In genomic region chr15:29844290-29844903, GRCh38 we compare ENCODE assay signal across 17 cellular contexts. TPM values are rescaled to one million over a fixed set of nuclear protein-coding genes. Genes with fewer than 3 reads are reported as not detected.
A peak's percentile ranks its signal among the peaks of the same experiment; 100 is the strongest.
DNase-seq lines count a peak whose midpoint lies in the region; ATAC-seq, FAIRE-seq and TF ChIP-seq lines count a peak whose summit lies in the region.
"Had no signal": no experiment of that assay in that cellular context is flagged by ENCODE, and none has a peak within 500 bp of the region (broad histone marks: within the 10 kb centered on the region; RNA-seq: fewer than 3 reads in every experiment).

No MANE protein-coding gene starts in this region.

- no peak for TF ChIP-seq POLR2A in breast epithelium (IDR thresholded peaks at IDR 0.05)

- CTCF ChIA-PET in MCF 10A (lab: Yijun Ruan, JAX), result interaction anchor here (0.7 kb wide), 1 partner anchor 23 kb away, joined by 5 read pairs; no protein-coding TSS in a partner anchor

- intact Hi-C loops in MCF 10A (cut with micrococcal nuclease), result no loop called here
- intact Hi-C loops in breast epithelium (cut with DNase I; ENCODE audit: low total_unique reads), result no loop called here

- peaks cover 28% of the 10 kb centered on the region for H3K4me1 Mint-ChIP-seq in MCF 10A (ENCODE audit: insufficient read depth, unreplicated experiment)
- H3K4me1 Mint-ChIP-seq: naive thymus-derived CD4-positive, alpha-beta T cell had no signal

- H3K4me1 ChIP-seq in breast epithelium, result no peaks in the 10 kb centered on the region
- peaks cover 6% of the 10 kb centered on the region for H3K4me1 ChIP-seq in adipocyte (ENCODE audit: control insufficient read depth, insufficient read depth, low read length)
- H3K4me1 ChIP-seq in foreskin keratinocyte, result peaks cover 26% of the 10 kb centered on the region
- H3K4me1 ChIP-seq in BE2C, result no peaks in the 10 kb centered on the region

- no peak overlapping the region for H3K4me3 Mint-ChIP-seq in MCF 10A (ENCODE audit: unreplicated experiment)
- H3K4me3 Mint-ChIP-seq: CD4-positive, alpha-beta T cell; naive thymus-derived CD4-positive, alpha-beta T cell had no signal

- TF ChIP-seq CTCF in MCF 10A (IDR thresholded peaks at IDR 0.05; ENCODE audit: unreplicated experiment) (no peak), breast epithelium (IDR thresholded peaks at IDR 0.05) (no peak), foreskin keratinocyte (conservative IDR thresholded peaks at IDR 0.05) (no peak), BE2C (IDR thresholded peaks at IDR 0.05; ENCODE audit: low read depth, low read length) (no peak), GM13977 (IDR thresholded peaks at IDR 0.05; ENCODE audit: extremely low read depth, insufficient read depth, missing control alignments) (no peak)

- no peaks in the 10 kb centered on the region for H3K27me3 Mint-ChIP-seq in MCF 10A (ENCODE audit: insufficient read depth, unreplicated experiment)

- peaks cover 15% of the 10 kb centered on the region for H3K9me3 Mint-ChIP-seq in MCF 10A (ENCODE audit: unreplicated experiment)

- no peaks in the 10 kb centered on the region for H3K27me3 ChIP-seq in breast epithelium
- no peaks in the 10 kb centered on the region for H3K27me3 ChIP-seq in adipocyte (replicated peaks; ENCODE audit: control insufficient read depth, insufficient read depth, low read length)
- no peaks in the 10 kb centered on the region for H3K27me3 ChIP-seq in foreskin keratinocyte
- no peaks in the 10 kb centered on the region; the same call in 1 of the 2 replicates for H3K27me3 ChIP-seq in BE2C
- H3K27me3 ChIP-seq: brain microvascular endothelial cell had no signal

- ATAC-seq in foreskin keratinocyte, result peak; percentile 93
- ATAC-seq: activated naive CD4-positive, alpha-beta T cell treated with anti-CD3 and anti-CD28 coated beads, Interleukin-2, amount 50 U/mL, for 72 hours; left ventricle myocardium superior; naive thymus-derived CD4-positive, alpha-beta T cell had no signal

- H3K4me3 ChIP-seq in breast epithelium (no peak overlapping the region), adipocyte (ENCODE audit: low read length) (no peak overlapping the region), BE2C (ENCODE audit: low read depth, low read length) (no peak overlapping the region)

- H3K27ac ChIP-seq in breast epithelium (no peak overlapping the region), foreskin keratinocyte (peak overlapping the region; percentile 3)
- H3K27ac ChIP-seq: brain microvascular endothelial cell had no signal

- in situ Hi-C loops in GM13977 (cut with MboI; ENCODE audit: low pct_unique_long_range_greater_than_20kb, low sequenced_read_pairs, unreplicated experiment), result no loop called here

- H3K36me3 Mint-ChIP-seq in MCF 10A (ENCODE audit: insufficient read depth, unreplicated experiment), result no peaks in the 10 kb centered on the region

- H3K9ac ChIP-seq in adipocyte (ENCODE audit: low read length), result no peak overlapping the region

- peak; percentile 13 for DNase-seq in MCF 10A (ENCODE audit: unreplicated experiment)
- DNase-seq in breast epithelium (ENCODE audit: low spot score in 2 of 2), result no peak
- peak; percentile 15 for DNase-seq in adipocyte (ENCODE audit: low read depth)
- peak; percentile 84 to 92 for DNase-seq in foreskin keratinocyte
- DNase-seq in urothelium cell line (ENCODE audit: low spot score), result no peak
- DNase-seq in BE2C, result no peak
- DNase-seq in GM13977 (ENCODE audit: low spot score), result no peak
- DNase-seq in middle frontal gyrus (ENCODE audit: extremely low spot score, low spot score), result no peak
- DNase-seq: activated CD4-positive, alpha-beta T cell treated with anti-CD3 and anti-CD28 coated beads, Interleukin-2, amount 50 U/mL, for 1 hour; CD4-positive, alpha-beta T cell; left ventricle myocardium superior; naive thymus-derived CD4-positive, alpha-beta T cell; NCI-H1694 treated with DMSO at 0.1 percent for 48 hours; NCI-H510A; stimulated activated naive CD4-positive, alpha-beta T cell treated with Interleukin-2 at 50 U/mL for 16 hours had no signal

- no peaks in the 10 kb centered on the region for H3K36me3 ChIP-seq in breast epithelium
- H3K36me3 ChIP-seq in adipocyte (ENCODE audit: control insufficient read depth, insufficient read depth, low read length, severe bottlenecking), result no peaks in the 10 kb centered on the region
- no peaks in the 10 kb centered on the region for H3K36me3 ChIP-seq in BE2C
- H3K36me3 ChIP-seq: brain microvascular endothelial cell had no signal

- peak; percentile 76 for FAIRE-seq in urothelium cell line (lab: Jason Lieb, UNC)

- BruUV-seq in MCF 10A (replicated peaks; lab: Mats Ljungman, UMichigan), result no TSS peak

- POLR2A ChIA-PET in MCF 10A (lab: Yijun Ruan, JAX), result no interaction called here

- H3K27ac Mint-ChIP-seq in MCF 10A (ENCODE audit: low read depth, unreplicated experiment), result peak overlapping the region; percentile 36
- H3K27ac Mint-ChIP-seq: CD4-positive, alpha-beta T cell; naive thymus-derived CD4-positive, alpha-beta T cell had no signal

- H3K9me3 ChIP-seq in breast epithelium (peaks cover 0 to 12% of the 10 kb centered on the region in 2 donors), adipocyte (ENCODE audit: control insufficient read depth, low read length) (peaks cover 11% of the 10 kb centered on the region), BE2C (no peaks in the 10 kb centered on the region)

RNA-seq across cellular contexts. Expression of gene TJP1, which starts 22.1 kb away (rescaled TPM):
- total RNA-seq in MCF 10A (2022) (114 and 137 TPM in 2 replicates), breast epithelium (100 to 1,000 TPM in 1 of 3 donors, 10 to 100 TPM in 2; 92.8 to 101 (median 97.2) TPM), foreskin keratinocyte (94.0 and 98.3 TPM in 2 replicates)
- 13.8 and 17.6 TPM in 2 replicates for polyA plus RNA-seq in foreskin keratinocyte
- 3.1 TPM for polyA plus RNA-seq in BE2C (2012; ENCODE audit: insufficient read depth, insufficient read length, low read depth)
- total RNA-seq: CD4-positive, alpha-beta T cell; naive thymus-derived CD4-positive, alpha-beta T cell had no signal
- polyA plus RNA-seq: naive thymus-derived CD4-positive, alpha-beta T cell had no signal

Comparison
In these comparisons a context has a peak if more than half of its experiments do, and no peak if none do; other contexts are left out.
1. DNase-seq: peak in MCF 10A (single experiment), adipocyte (single experiment) and foreskin keratinocyte (2 of 2); none in breast epithelium (0 of 2), urothelium cell line (single experiment), BE2C (single experiment), GM13977 (single experiment) and middle frontal gyrus (single experiment).